In genomic region chr20:38883981-38884733, GRCh38 we compare ENCODE assay signal across 1 cellular context.
TF ChIP-seq lines count a peak whose summit lies in the region.

No MANE protein-coding gene starts in this region.

TF ChIP-seq in GM12878, 131 proteins besides CTCF, POLR2A, EP300 and RAD21:
- TF ChIP-seq ZBTB40 (IDR thresholded peaks at IDR 0.05; ENCODE audit: borderline replicate concordance): peak; percentile 82
- TF ChIP-seq EZH2 (IDR thresholded peaks at IDR 0.05; ENCODE audit: borderline replicate concordance, control insufficient read depth, low read depth, low read length): no peak
